In the genomic region with DNA sequence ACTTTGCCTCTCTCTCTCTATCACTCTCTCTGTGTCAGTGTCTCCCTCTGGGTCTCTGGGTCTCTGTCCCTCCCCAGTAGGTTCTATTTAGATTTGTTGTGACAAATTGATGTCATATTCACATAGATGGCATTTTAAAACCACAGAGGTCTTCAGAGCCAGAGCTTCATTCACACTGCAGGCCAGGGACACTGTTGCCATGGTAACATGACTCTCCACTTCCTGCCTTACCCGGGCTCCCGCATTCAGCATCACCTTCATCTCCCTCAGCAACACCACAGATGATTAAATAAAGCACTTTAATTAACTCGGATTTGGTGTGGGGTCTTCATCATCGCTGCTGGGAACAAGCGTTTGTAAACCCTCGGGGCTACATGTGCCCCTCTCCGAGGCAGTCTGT, we compare ENCODE assay signal across 10 cellular contexts.
DNase-seq lines count a peak whose midpoint lies in the region; TF ChIP-seq lines count a peak whose summit lies in the region.
"Had no signal": no experiment of that assay in that cellular context is flagged by ENCODE, and none has a peak within 500 bp of the region (broad histone marks: within the 10 kb centered on the region; RNA-seq: fewer than 3 reads in every experiment).

No MANE protein-coding gene starts in this region.

- no peaks in the 10 kb centered on the region for H3K9me3 Mint-ChIP-seq in MCF 10A (ENCODE audit: unreplicated experiment)

- DNase-seq in DMS 273 (lab: John Stamatoyannopoulos, UW; ENCODE audit: unreplicated experiment), result peak; percentile 28
- DNase-seq in DMS 273 treated with DMSO at 0.1 percent for 48 hours (lab: John Stamatoyannopoulos, UW), result no peak
- peak; percentile 58 for DNase-seq in SK-N-DZ (ENCODE audit: low spot score)
- peak; percentile 64 for DNase-seq in iPS-NIHi7 (ENCODE audit: extremely low spot score)
- no peak for DNase-seq in ascending aorta (ENCODE audit: low spot score in 2 of 2)
- DNase-seq in tibial artery, result no peak
- DNase-seq in MCF 10A (ENCODE audit: unreplicated experiment), result no peak

- peak overlapping the region; percentile 44 for H3K4me2 ChIP-seq in Loucy (ENCODE audit: low read depth, low read length, poor library complexity, severe bottlenecking)

- intact Hi-C loops in ascending aorta (cut with DNase I), result no loop called here
- intact Hi-C loops in tibial artery (cut with DNase I; ENCODE audit: low total_unique reads), result no loop called here
- intact Hi-C loops in MCF 10A (cut with micrococcal nuclease), result no loop called here

- no peak overlapping the region for H3K27ac Mint-ChIP-seq in MCF 10A (ENCODE audit: low read depth, unreplicated experiment)

- H3K4me1 ChIP-seq in Loucy (ENCODE audit: insufficient read depth, low read length, poor library complexity, severe bottlenecking) (peaks cover 16% of the 10 kb centered on the region), ascending aorta (no peaks in the 10 kb centered on the region), tibial artery (no peaks in the 10 kb centered on the region)
- H3K4me1 ChIP-seq: esophagus muscularis mucosa had no signal

- no peaks in the 10 kb centered on the region for H3F3A ChIP-seq in Loucy (ENCODE audit: low read depth)

- no peaks in the 10 kb centered on the region for H3K79me2 ChIP-seq in Loucy (ENCODE audit: insufficient read depth, low read length)

- H3K36me3 ChIP-seq in Loucy (ENCODE audit: insufficient read depth, low read length) (no peaks in the 10 kb centered on the region), ascending aorta (no peaks in the 10 kb centered on the region), tibial artery (no peaks in the 10 kb centered on the region)
- H3K36me3 ChIP-seq: esophagus muscularis mucosa had no signal

- no peaks in the 10 kb centered on the region for H3K27me3 Mint-ChIP-seq in MCF 10A (ENCODE audit: insufficient read depth, unreplicated experiment)

- no peak overlapping the region for H3K4me3 ChIP-seq in Loucy (ENCODE audit: low read length, poor library complexity, severe bottlenecking)
- no peak overlapping the region for H3K4me3 ChIP-seq in ascending aorta
- H3K4me3 ChIP-seq in tibial artery, result no peak overlapping the region
- H3K4me3 ChIP-seq: esophagus muscularis mucosa had no signal

- no peaks in the 10 kb centered on the region for H3K9me2 ChIP-seq in Loucy (replicated peaks; ENCODE audit: low read depth, low read length)

- no peak overlapping the region for H3K27ac ChIP-seq in ascending aorta
- H3K27ac ChIP-seq in tibial artery, result no peak overlapping the region
- H3K27ac ChIP-seq: 22Rv1, esophagus muscularis mucosa had no signal

- H2AFZ ChIP-seq in Loucy (ENCODE audit: low read length), result no peak overlapping the region

- BruUV-seq in MCF 10A (replicated peaks; lab: Mats Ljungman, UMichigan), result no TSS peak

- CTCF ChIA-PET in MCF 10A (lab: Yijun Ruan, JAX), result no interaction called here

- H3K9ac ChIP-seq in Loucy (ENCODE audit: low read depth, low read length, poor library complexity, severe bottlenecking), result no peak overlapping the region

- H3K27me3 ChIP-seq in Loucy (ENCODE audit: insufficient read depth, low read length, poor library complexity, severe bottlenecking) (no peaks in the 10 kb centered on the region), ascending aorta (no peaks in the 10 kb centered on the region), tibial artery (no peaks in the 10 kb centered on the region)
- H3K27me3 ChIP-seq: esophagus muscularis mucosa had no signal

- no peak overlapping the region for H3K4me3 Mint-ChIP-seq in MCF 10A (ENCODE audit: unreplicated experiment)

- H3K9me3 ChIP-seq in Loucy (ENCODE audit: insufficient read depth, low read depth, low read length) (no peaks in the 10 kb centered on the region), ascending aorta (no peaks in the 10 kb centered on the region), tibial artery (no peaks in the 10 kb centered on the region)
- H3K9me3 ChIP-seq: esophagus muscularis mucosa had no signal

- TF ChIP-seq CTCF in Loucy (conservative IDR thresholded peaks at IDR 0.05; ENCODE audit: low read length), result no peak
- TF ChIP-seq CTCF in ascending aorta (IDR thresholded peaks at IDR 0.05), result no peak
- no peak for TF ChIP-seq CTCF in tibial artery (IDR thresholded peaks at IDR 0.05)
- no peak for TF ChIP-seq CTCF in MCF 10A (IDR thresholded peaks at IDR 0.05; ENCODE audit: unreplicated experiment)

- H3K4me1 Mint-ChIP-seq in MCF 10A (ENCODE audit: insufficient read depth, unreplicated experiment), result peaks cover 9% of the 10 kb centered on the region

- no peaks in the 10 kb centered on the region for H3K36me3 Mint-ChIP-seq in MCF 10A (ENCODE audit: insufficient read depth, unreplicated experiment)

- POLR2A ChIA-PET in MCF 10A (lab: Yijun Ruan, JAX), result no interaction called here

- no peaks in the 10 kb centered on the region for H4K20me1 ChIP-seq in Loucy (ENCODE audit: insufficient read depth, low read length, poor library complexity, severe bottlenecking)

Comparison
In these comparisons a context has a peak if more than half of its experiments do, and no peak if none do; other contexts are left out.
1. DNase-seq: peak in DMS 273 (single experiment), SK-N-DZ (single experiment) and iPS-NIHi7 (single experiment); none in DMS 273 treated with DMSO at 0.1 percent for 48 hours (single experiment), ascending aorta (0 of 2), tibial artery (0 of 2) and MCF 10A (single experiment).